ENCODE assay signal across 8 cellular contexts in the genomic region with DNA sequence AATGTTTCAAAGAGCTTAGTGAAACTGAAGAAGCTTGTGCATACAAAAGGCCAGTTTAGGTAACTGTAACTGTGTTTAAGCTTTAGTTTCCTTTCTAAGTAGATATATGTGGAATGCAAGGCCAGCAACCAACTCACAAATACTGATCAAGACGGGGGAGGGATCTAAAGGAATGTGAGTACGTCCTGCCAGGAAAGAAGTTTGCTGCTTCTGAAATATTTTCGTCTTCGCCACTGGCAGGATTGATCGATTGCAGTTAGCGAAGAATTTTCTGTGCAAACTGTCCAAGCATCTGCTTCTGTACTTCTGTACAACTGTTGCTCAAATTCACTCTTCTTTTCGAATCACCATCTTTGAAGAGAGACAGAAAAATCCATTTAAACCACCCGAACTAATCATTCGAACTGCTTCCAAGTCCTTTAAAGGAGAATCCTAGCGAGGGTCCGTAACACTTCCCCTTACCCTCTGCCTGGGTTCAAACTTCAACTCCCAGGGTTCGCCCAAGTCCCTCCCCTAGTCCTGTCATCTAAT. TPM values are rescaled to one million over a fixed set of nuclear protein-coding genes. Genes with fewer than 3 reads are reported as not detected.
A peak's percentile ranks its signal among the peaks of the same experiment; 100 is the strongest.
DNase-seq lines count a peak whose midpoint lies in the region; ATAC-seq and TF ChIP-seq lines count a peak whose summit lies in the region.

No MANE protein-coding gene starts in this region.

- H3K36me3 ChIP-seq in CD4-positive, CD25-positive, alpha-beta regulatory T cell (ENCODE audit: control insufficient read depth, insufficient read depth, low read length), result no peaks in the 10 kb centered on the region
- H3K36me3 ChIP-seq in right lobe of liver, result no peaks in the 10 kb centered on the region
- H3K36me3 ChIP-seq in uterus, result no peaks in the 10 kb centered on the region

- no peaks in the 10 kb centered on the region for H3K9me3 ChIP-seq in CD4-positive, CD25-positive, alpha-beta regulatory T cell (ENCODE audit: control insufficient read depth in 2 of 2, low read length in 2 of 2)
- H3K9me3 ChIP-seq in right lobe of liver (no peaks in the 10 kb centered on the region), uterus (no peaks in the 10 kb centered on the region)

- peaks cover 0 to 2% (median 0%) of the 10 kb centered on the region in 7 donors for H3K9me3 Mint-ChIP-seq in CD4-positive, CD25-positive, alpha-beta regulatory T cell
- no peaks in the 10 kb centered on the region for H3K9me3 Mint-ChIP-seq in HFFc6

- no peaks in the 10 kb centered on the region for H3K27me3 ChIP-seq in CD4-positive, CD25-positive, alpha-beta regulatory T cell (ENCODE audit: control insufficient read depth, insufficient read depth, low read length)
- H3K27me3 ChIP-seq in right lobe of liver, result peaks cover 0 to 10% of the 10 kb centered on the region in 2 donors
- H3K27me3 ChIP-seq in uterus, result no peaks in the 10 kb centered on the region

- DNase-seq in CD4-positive, CD25-positive, alpha-beta regulatory T cell, result no peak
- DNase-seq in HFFc6 (peak; percentile 11), astrocyte of the cerebellum (ENCODE audit: low read depth) (peak; percentile 24), right lobe of liver (no peak), uterus (no peak), DMS 273 treated with DMSO at 0.1 percent for 48 hours (lab: John Stamatoyannopoulos, UW) (no peak), NCI-H187 treated with DMSO at 0.1 percent for 48 hours (lab: John Stamatoyannopoulos, UW) (no peak)

- 23% methylated on average over 12 of the region's 12 CpGs for WGBS in right lobe of liver (ENCODE audit: insufficient coverage, low coverage, low lambda C conversion rate, missing lambda C conversion rate)

- H3K4me3 ChIP-seq in CD4-positive, CD25-positive, alpha-beta regulatory T cell (ENCODE audit: low read depth, low read length), result peak overlapping the region; percentile 90
- peak overlapping the region; percentile 65 for H3K4me3 ChIP-seq in astrocyte of the cerebellum (ENCODE audit: low read depth, low read length)
- peak overlapping the region in 1 of 3 donors; percentile 31 for H3K4me3 ChIP-seq in right lobe of liver
- H3K4me3 ChIP-seq in uterus, result peak overlapping the region; percentile 65 to 81

- H3K27ac Mint-ChIP-seq in CD4-positive, CD25-positive, alpha-beta regulatory T cell, result peak overlapping the region; percentile 96 to 97 (median 96)
- H3K27ac Mint-ChIP-seq in HFFc6, result peak overlapping the region; percentile 98

- H3K4me3 Mint-ChIP-seq in CD4-positive, CD25-positive, alpha-beta regulatory T cell, result peak overlapping the region; percentile 93 to 99 (median 98)
- peak overlapping the region; percentile 96 for H3K4me3 Mint-ChIP-seq in HFFc6

- H3K27me3 Mint-ChIP-seq in CD4-positive, CD25-positive, alpha-beta regulatory T cell, result peaks cover 4% of the 10 kb centered on the region
- H3K27me3 Mint-ChIP-seq in HFFc6 (ENCODE audit: insufficient read depth), result peaks cover 5% of the 10 kb centered on the region; the same call in 1 of the 2 replicates

- no peaks in the 10 kb centered on the region for H3K36me3 Mint-ChIP-seq in CD4-positive, CD25-positive, alpha-beta regulatory T cell
- H3K36me3 Mint-ChIP-seq in HFFc6 (ENCODE audit: low read depth), result no peaks in the 10 kb centered on the region

- in situ Hi-C loops in astrocyte of the cerebellum (cut with HindIII; ENCODE audit: low sequenced_read_pairs), result no loop called here

- intact Hi-C loops in right lobe of liver (cut with DNase I), result no loop called here
- intact Hi-C loops in uterus (cut with DNase I; ENCODE audit: low total_unique reads), result no loop called here

- no peak for ATAC-seq in CD4-positive, CD25-positive, alpha-beta regulatory T cell (ENCODE audit: low read depth in 2 of 2)
- no peak for ATAC-seq in right lobe of liver
- ATAC-seq in GM19463 (IDR thresholded peaks at IDR 0.05; ENCODE audit: unreplicated experiment), result no peak

- H3K27ac ChIP-seq in CD4-positive, CD25-positive, alpha-beta regulatory T cell (ENCODE audit: insufficient read depth, low read length, poor library complexity, severe bottlenecking), result peak overlapping the region; percentile 81
- H3K27ac ChIP-seq in right lobe of liver, result peak overlapping the region; percentile 14 to 63 (median 25)
- peak overlapping the region; percentile 96 to 97 for H3K27ac ChIP-seq in uterus

- H3K4me1 Mint-ChIP-seq in CD4-positive, CD25-positive, alpha-beta regulatory T cell, result peaks cover 5 to 37% (median 25%) of the 10 kb centered on the region in 4 donors
- H3K4me1 Mint-ChIP-seq in HFFc6 (ENCODE audit: low read depth), result peaks cover 13% of the 10 kb centered on the region

- peaks cover 20% of the 10 kb centered on the region for H3K4me1 ChIP-seq in CD4-positive, CD25-positive, alpha-beta regulatory T cell (ENCODE audit: control insufficient read depth, insufficient read depth, low read length, poor library complexity, severe bottlenecking)
- no peaks in the 10 kb centered on the region for H3K4me1 ChIP-seq in right lobe of liver
- H3K4me1 ChIP-seq in uterus, result no peaks in the 10 kb centered on the region

- TF ChIP-seq CTCF in HFFc6 (IDR thresholded peaks at IDR 0.05) (no peak), astrocyte of the cerebellum (IDR thresholded peaks at IDR 0.05; ENCODE audit: low read depth, low read length, missing control alignments) (no peak), right lobe of liver (IDR thresholded peaks at IDR 0.05) (no peak), uterus (IDR thresholded peaks at IDR 0.05) (no peak)

- TF ChIP-seq POLR2A in right lobe of liver (IDR thresholded peaks at IDR 0.05), result no peak
- TF ChIP-seq POLR2A in uterus (IDR thresholded peaks at IDR 0.05), result no peak

RNA-seq across cellular contexts. Expression of a gene that starts 0.4 kb away (rescaled TPM):
- 28.4 TPM for total RNA-seq in CD4-positive, CD25-positive, alpha-beta regulatory T cell
- 1 to 10 TPM; 5.7 to 7.2 (median 6.0) TPM for polyA plus RNA-seq in CD4-positive, CD25-positive, alpha-beta regulatory T cell
- 1 to 10 TPM; 1.3 to 2.0 (median 1.8) TPM for total RNA-seq in HFFc6 (2021; fragmentation: NEBNext Ultra II Directional; extraction: Animal tissue kit (Norgen Biotek cat#: 25700))
- 1 to 10 TPM in 4 of 6 experiments, under 1 TPM in 2; 0.37 to 2.0 (median 1.1) TPM for total RNA-seq in right lobe of liver
- total RNA-seq in uterus, result 10 to 100 TPM; 14.4 to 26.1 (median 22.6) TPM

Comparison
In these comparisons a context has a peak if more than half of its experiments do, and no peak if none do; other contexts are left out.
1. DNase-seq: peak in HFFc6 (single experiment) and astrocyte of the cerebellum (single experiment); none in CD4-positive, CD25-positive, alpha-beta regulatory T cell (0 of 3), right lobe of liver (0 of 3), uterus (0 of 2), DMS 273 treated with DMSO at 0.1 percent for 48 hours (single experiment) and NCI-H187 treated with DMSO at 0.1 percent for 48 hours (single experiment).
2. H3K27ac ChIP-seq: peak in every context shown above with its lines; median percentile 96 in uterus; 81 in CD4-positive, CD25-positive, alpha-beta regulatory T cell; 25 in right lobe of liver.